Comparison of ENCODE assay signal across 14 cellular contexts in the genomic region with DNA sequence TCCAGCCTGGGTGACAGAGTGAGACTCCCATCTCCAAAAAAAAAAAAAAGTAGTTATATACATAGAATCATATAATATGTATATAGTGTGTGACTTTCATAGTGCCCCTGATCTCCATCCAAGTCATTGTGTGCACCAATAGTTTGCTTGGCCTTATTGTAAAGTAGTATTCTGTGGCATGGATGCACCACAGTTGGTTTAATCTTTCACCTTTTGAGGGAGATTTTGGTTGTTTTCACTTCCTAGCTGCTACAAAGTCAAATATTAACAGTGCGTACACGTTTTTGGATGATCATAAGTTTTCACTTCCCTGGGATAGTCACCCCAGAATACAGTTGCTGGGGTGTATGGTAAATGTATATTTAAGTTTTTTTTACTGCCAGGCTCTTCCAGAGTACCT.
DNase-seq lines count a peak whose midpoint lies in the region; ATAC-seq and TF ChIP-seq lines count a peak whose summit lies in the region.
"Had no signal": no experiment of that assay in that cellular context is flagged by ENCODE, and none has a peak within 500 bp of the region (broad histone marks: within the 10 kb centered on the region; RNA-seq: fewer than 3 reads in every experiment).

No MANE protein-coding gene starts in this region.

- no peak overlapping the region for H3K27ac ChIP-seq in left ventricle myocardium inferior (replicated peaks)
- H3K27ac ChIP-seq: skin epidermis had no signal

- TF ChIP-seq CTCF in left ventricle myocardium inferior (IDR thresholded peaks at IDR 0.05; ENCODE audit: borderline replicate concordance), result no peak

- intact Hi-C loops in left ventricle myocardium inferior (cut with micrococcal nuclease), result no loop called here

- ATAC-seq in GM19023 (IDR thresholded peaks at IDR 0.05; ENCODE audit: unreplicated experiment) (peak; percentile 77), GM21515 (IDR thresholded peaks at IDR 0.05; ENCODE audit: unreplicated experiment) (peak; percentile 80), HG02973 (IDR thresholded peaks at IDR 0.05; ENCODE audit: unreplicated experiment) (peak; percentile 60), HG03571 (IDR thresholded peaks at IDR 0.05; ENCODE audit: unreplicated experiment) (peak; percentile 88)
- ATAC-seq: activated T-cell treated with anti-CD3 and anti-CD28 coated beads, Interleukin-2, amount 50 U/mL, for 72 hours; Panc1; stimulated activated effector memory CD8-positive, alpha-beta T cell treated with anti-CD3 and anti-CD28 coated beads, Interleukin-12 subunit alpha, Interleukin-12 subunit beta, amount 100 ng/mL, for 72 hours had no signal

- H3K9me3 ChIP-seq in left ventricle myocardium inferior (replicated peaks), result no peaks in the 10 kb centered on the region

- no peak overlapping the region for H3K4me3 ChIP-seq in left ventricle myocardium inferior
- H3K4me3 ChIP-seq: skin epidermis had no signal

- peaks cover 73% of the 10 kb centered on the region for H3K4me1 ChIP-seq in left ventricle myocardium inferior

- H3K36me3 ChIP-seq in left ventricle myocardium inferior, result no peaks in the 10 kb centered on the region

- DNase-seq in C1 segment of cervical spinal cord (lab: John Stamatoyannopoulos, UW) (no peak), CD1c-positive myeloid dendritic cell (ENCODE audit: extremely low spot score) (no peak), left ventricle myocardium inferior (no peak)
- DNase-seq in activated CD4-positive, alpha-beta T cell treated with anti-CD3 and anti-CD28 coated beads, Interleukin-2, amount 50 U/mL, for 4 hours, result no peak
- DNase-seq: activated CD4-positive, alpha-beta memory T cell treated with anti-CD3 and anti-CD28 coated beads for 36 hours; activated T-cell treated with anti-CD3 and anti-CD28 coated beads, Interleukin-2, amount 50 U/mL, for 72 hours; NCI-H69 had no signal

- H3K27me3 ChIP-seq in left ventricle myocardium inferior (ENCODE audit: low read depth), result no peaks in the 10 kb centered on the region
